1 cellular context compared by ENCODE assay signal in the genomic region with DNA sequence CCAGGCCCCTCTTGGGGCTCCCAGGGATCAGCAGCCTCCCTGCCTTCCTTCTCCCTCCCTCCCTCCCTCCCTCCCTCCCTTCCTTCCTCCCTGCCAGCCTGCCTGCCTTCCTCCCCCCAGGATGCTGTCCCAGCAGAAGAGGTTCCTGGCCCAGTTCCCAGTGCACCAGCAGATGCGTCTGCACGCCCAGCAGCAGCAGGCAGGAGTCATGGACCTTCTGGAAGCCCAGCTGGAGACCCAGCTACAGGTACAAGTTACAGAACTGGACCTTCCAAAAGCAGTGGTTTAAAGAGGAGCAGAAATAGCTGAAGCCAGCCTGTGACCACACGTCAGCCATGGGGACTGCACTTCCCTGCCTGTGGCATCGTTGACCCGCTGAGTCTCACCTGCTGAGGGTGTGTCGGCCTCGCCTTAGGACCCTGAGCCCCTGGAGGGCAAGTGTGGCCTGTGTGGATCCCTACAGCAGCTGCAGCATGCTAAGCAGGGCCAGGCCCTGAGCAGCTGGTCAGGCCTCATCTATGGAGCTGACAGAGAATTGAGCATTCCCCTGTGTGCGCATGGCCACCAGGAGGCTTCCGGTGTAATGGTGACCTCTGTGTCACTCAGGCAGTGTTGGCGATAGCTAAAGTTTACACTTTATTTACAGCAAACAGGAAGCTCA.
TF ChIP-seq lines count a peak whose summit lies in the region.

No MANE protein-coding gene starts in this region.

TF ChIP-seq in SK-N-SH, 30 proteins besides CTCF, POLR2A, EP300 and RAD21 (continued from another document):
- TF ChIP-seq, protein P1, sequence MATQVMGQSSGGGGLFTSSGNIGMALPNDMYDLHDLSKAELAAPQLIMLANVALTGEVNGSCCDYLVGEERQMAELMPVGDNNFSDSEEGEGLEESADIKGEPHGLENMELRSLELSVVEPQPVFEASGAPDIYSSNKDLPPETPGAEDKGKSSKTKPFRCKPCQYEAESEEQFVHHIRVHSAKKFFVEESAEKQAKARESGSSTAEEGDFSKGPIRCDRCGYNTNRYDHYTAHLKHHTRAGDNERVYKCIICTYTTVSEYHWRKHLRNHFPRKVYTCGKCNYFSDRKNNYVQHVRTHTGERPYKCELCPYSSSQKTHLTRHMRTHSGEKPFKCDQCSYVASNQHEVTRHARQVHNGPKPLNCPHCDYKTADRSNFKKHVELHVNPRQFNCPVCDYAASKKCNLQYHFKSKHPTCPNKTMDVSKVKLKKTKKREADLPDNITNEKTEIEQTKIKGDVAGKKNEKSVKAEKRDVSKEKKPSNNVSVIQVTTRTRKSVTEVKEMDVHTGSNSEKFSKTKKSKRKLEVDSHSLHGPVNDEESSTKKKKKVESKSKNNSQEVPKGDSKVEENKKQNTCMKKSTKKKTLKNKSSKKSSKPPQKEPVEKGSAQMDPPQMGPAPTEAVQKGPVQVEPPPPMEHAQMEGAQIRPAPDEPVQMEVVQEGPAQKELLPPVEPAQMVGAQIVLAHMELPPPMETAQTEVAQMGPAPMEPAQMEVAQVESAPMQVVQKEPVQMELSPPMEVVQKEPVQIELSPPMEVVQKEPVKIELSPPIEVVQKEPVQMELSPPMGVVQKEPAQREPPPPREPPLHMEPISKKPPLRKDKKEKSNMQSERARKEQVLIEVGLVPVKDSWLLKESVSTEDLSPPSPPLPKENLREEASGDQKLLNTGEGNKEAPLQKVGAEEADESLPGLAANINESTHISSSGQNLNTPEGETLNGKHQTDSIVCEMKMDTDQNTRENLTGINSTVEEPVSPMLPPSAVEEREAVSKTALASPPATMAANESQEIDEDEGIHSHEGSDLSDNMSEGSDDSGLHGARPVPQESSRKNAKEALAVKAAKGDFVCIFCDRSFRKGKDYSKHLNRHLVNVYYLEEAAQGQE (IDR thresholded peaks at IDR 0.05; ENCODE audit: low read depth, low read length), result no peak
- TF ChIP-seq, protein P2, sequence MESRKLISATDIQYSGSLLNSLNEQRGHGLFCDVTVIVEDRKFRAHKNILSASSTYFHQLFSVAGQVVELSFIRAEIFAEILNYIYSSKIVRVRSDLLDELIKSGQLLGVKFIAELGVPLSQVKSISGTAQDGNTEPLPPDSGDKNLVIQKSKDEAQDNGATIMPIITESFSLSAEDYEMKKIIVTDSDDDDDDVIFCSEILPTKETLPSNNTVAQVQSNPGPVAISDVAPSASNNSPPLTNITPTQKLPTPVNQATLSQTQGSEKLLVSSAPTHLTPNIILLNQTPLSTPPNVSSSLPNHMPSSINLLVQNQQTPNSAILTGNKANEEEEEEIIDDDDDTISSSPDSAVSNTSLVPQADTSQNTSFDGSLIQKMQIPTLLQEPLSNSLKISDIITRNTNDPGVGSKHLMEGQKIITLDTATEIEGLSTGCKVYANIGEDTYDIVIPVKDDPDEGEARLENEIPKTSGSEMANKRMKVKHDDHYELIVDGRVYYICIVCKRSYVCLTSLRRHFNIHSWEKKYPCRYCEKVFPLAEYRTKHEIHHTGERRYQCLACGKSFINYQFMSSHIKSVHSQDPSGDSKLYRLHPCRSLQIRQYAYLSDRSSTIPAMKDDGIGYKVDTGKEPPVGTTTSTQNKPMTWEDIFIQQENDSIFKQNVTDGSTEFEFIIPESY (IDR thresholded peaks at IDR 0.05; ENCODE audit: borderline replicate concordance, low read depth), result no peak
- TF ChIP-seq, protein P3, sequence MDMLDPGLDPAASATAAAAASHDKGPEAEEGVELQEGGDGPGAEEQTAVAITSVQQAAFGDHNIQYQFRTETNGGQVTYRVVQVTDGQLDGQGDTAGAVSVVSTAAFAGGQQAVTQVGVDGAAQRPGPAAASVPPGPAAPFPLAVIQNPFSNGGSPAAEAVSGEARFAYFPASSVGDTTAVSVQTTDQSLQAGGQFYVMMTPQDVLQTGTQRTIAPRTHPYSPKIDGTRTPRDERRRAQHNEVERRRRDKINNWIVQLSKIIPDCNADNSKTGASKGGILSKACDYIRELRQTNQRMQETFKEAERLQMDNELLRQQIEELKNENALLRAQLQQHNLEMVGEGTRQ (IDR thresholded peaks at IDR 0.05; ENCODE audit: borderline replicate concordance, low read depth, low read length), result no peak
- TF ChIP-seq EZH2phosphoT487 (IDR thresholded peaks at IDR 0.05; ENCODE audit: borderline replicate concordance, low read depth) (no peak), RXRA (IDR thresholded peaks at IDR 0.05; ENCODE audit: borderline replicate concordance, low read depth) (no peak), GABPA (IDR thresholded peaks at IDR 0.05; ENCODE audit: low read depth) (no peak), TEAD4 (IDR thresholded peaks at IDR 0.05; ENCODE audit: borderline replicate concordance, insufficient read depth) (no peak), RFX5 (IDR thresholded peaks at IDR 0.05; ENCODE audit: low read length) (no peak), FOXJ3 (CRISPR knock-in tag; IDR thresholded peaks at IDR 0.05) (no peak), YY1 (IDR thresholded peaks at IDR 0.05; ENCODE audit: low read depth) (no peak), RCOR1 (IDR thresholded peaks at IDR 0.05; ENCODE audit: low read length) (no peak), GATA2 (CRISPR knock-in tag; IDR thresholded peaks at IDR 0.05) (no peak)
